ENCODE assay signal across 3 cellular contexts in the genomic region with DNA sequence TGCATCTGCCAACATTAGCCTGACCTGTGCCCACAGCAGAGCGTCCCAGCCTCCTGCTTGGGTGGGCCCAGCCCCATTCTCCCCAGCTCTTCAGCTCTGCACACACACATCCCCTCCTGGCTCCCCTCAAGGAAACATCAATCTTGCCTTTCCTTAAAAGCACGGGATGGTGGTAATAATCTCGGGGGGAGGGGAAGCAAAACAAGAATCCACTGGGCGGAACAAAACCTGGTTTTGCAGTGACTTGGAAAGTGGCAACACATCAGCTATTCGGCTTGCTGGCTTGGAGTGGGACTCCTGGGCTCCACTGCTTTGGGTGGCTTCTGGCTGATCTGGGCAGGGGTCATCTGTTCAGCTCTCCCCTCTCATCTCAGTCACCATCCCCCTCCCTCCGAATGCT.
TF ChIP-seq lines count a peak whose summit lies in the region.

No MANE protein-coding gene starts in this region.

TF ChIP-seq in A549, 52 proteins besides CTCF, POLR2A, EP300 and RAD21:
- TF ChIP-seq NR3C1 (IDR thresholded peaks at IDR 0.05), result no peak
- TF ChIP-seq KDM5A (IDR thresholded peaks at IDR 0.05), result no peak
- TF ChIP-seq NPAS2 (CRISPR knock-in tag; IDR thresholded peaks at IDR 0.05; ENCODE audit: borderline replicate concordance), result no peak
- TF ChIP-seq CEBPB (IDR thresholded peaks at IDR 0.05), result no peak
- no peak for TF ChIP-seq JUN (IDR thresholded peaks at IDR 0.05)
- TF ChIP-seq MAFK (IDR thresholded peaks at IDR 0.05; ENCODE audit: partially characterized antibody), result no peak
TF ChIP-seq in A549: peak in this region for 0.

TF ChIP-seq in HEK293, 187 proteins besides CTCF, POLR2A, EP300 and RAD21:
- TF ChIP-seq ZNF600 (tag by site-specific recombination; IDR thresholded peaks at IDR 0.05) (peak; percentile 15; the same call in 1 of the 2 replicates), ZFP69B (tag by site-specific recombination; IDR thresholded peaks at IDR 0.05) (0 out of 2 replicates have a peak, but pooled peaks have one; percentile 11), ZNF776 (tag by site-specific recombination; IDR thresholded peaks at IDR 0.05; ENCODE audit: borderline replicate concordance) (no peak)
TF ChIP-seq in HEK293: peak in this region for 2.

TF ChIP-seq in K562, 482 proteins besides CTCF, POLR2A, EP300 and RAD21:
- TF ChIP-seq, protein P1, sequence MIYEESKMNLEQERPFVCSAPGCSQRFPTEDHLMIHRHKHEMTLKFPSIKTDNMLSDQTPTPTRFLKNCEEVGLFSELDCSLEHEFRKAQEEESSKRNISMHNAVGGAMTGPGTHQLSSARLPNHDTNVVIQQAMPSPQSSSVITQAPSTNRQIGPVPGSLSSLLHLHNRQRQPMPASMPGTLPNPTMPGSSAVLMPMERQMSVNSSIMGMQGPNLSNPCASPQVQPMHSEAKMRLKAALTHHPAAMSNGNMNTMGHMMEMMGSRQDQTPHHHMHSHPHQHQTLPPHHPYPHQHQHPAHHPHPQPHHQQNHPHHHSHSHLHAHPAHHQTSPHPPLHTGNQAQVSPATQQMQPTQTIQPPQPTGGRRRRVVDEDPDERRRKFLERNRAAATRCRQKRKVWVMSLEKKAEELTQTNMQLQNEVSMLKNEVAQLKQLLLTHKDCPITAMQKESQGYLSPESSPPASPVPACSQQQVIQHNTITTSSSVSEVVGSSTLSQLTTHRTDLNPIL (CRISPR knock-in tag; IDR thresholded peaks at IDR 0.05), result no peak
- TF ChIP-seq POLR2G (IDR thresholded peaks at IDR 0.05; ENCODE audit: low read depth, low read length), result 0 out of 2 replicates have a peak, but pooled peaks have one; percentile 20
